Comparison of ENCODE assay signal across 1 cellular context in the genomic region with DNA sequence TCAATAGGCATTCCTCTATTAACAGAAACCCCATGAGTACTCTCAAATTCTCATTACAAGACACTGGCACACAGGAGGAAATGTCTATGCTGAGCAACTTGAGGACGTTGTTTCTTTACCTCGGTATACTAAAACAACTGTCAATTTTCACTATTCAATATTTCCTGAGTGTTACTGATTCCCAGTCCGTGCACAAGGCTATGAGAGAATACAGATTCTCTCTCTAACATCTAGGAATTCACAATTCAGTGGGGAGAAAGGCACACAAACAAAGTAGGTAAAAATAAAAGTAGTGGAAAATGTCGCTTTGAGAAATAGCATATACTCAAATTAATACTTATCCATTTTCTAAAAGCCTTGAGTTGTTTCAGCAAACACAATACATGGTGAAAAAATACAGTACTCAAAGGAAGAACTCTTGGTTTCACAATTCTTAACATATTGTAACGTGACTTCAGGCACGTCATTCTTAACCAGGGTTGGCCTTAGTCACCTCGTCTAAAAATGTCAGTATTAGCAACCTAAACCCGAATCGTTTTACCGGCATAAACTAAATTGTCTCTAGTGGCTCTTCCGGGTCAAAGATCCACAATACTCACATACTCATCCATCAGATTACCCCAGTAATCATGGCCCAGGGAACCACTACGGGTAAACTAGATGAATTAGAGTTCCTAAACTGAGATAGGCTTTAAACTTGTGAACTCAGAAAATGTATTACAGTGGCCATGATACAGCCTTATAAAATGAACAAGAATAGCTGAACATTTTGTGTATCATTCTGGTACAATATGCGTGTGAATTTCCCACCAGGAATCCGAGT.
TF ChIP-seq lines count a peak whose summit lies in the region.

No MANE protein-coding gene starts in this region.

TF ChIP-seq in IMR-90, 13 proteins besides CTCF, POLR2A, EP300 and RAD21:
- TF ChIP-seq CHD1 (IDR thresholded peaks at IDR 0.05; ENCODE audit: low read depth, low read length) (0 out of 2 replicates have a peak, but pooled peaks have one; percentile 11), RCOR1 (IDR thresholded peaks at IDR 0.05; ENCODE audit: insufficient replicate concordance, low read length) (no peak), SMC3 (IDR thresholded peaks at IDR 0.05; ENCODE audit: low read depth, low read length) (no peak), FOS (IDR thresholded peaks at IDR 0.05; ENCODE audit: low read depth, low read length) (0 out of 2 replicates have a peak, but pooled peaks have one; percentile 16), MAZ (IDR thresholded peaks at IDR 0.05; ENCODE audit: borderline replicate concordance, low read depth, low read length) (no peak), MXI1 (IDR thresholded peaks at IDR 0.05; ENCODE audit: borderline replicate concordance, low read depth, low read length) (0 out of 2 replicates have a peak, but pooled peaks have one; percentile 25), BHLHE40 (IDR thresholded peaks at IDR 0.05; ENCODE audit: low read depth, low read length) (peak; percentile 84), NFE2L2 (IDR thresholded peaks at IDR 0.05; ENCODE audit: low read depth, low read length) (no peak), MAFK (IDR thresholded peaks at IDR 0.05; ENCODE audit: low read depth, low read length) (no peak), CEBPB (IDR thresholded peaks at IDR 0.05; ENCODE audit: low read depth, low read length) (peak; percentile 89), RFX5 (IDR thresholded peaks at IDR 0.05; ENCODE audit: low read depth, low read length) (no peak)
- TF ChIP-seq, protein P1, sequence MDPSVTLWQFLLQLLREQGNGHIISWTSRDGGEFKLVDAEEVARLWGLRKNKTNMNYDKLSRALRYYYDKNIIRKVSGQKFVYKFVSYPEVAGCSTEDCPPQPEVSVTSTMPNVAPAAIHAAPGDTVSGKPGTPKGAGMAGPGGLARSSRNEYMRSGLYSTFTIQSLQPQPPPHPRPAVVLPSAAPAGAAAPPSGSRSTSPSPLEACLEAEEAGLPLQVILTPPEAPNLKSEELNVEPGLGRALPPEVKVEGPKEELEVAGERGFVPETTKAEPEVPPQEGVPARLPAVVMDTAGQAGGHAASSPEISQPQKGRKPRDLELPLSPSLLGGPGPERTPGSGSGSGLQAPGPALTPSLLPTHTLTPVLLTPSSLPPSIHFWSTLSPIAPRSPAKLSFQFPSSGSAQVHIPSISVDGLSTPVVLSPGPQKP (IDR thresholded peaks at IDR 0.05; ENCODE audit: borderline replicate concordance, low read depth, low read length), result no peak
- TF ChIP-seq, protein P2, sequence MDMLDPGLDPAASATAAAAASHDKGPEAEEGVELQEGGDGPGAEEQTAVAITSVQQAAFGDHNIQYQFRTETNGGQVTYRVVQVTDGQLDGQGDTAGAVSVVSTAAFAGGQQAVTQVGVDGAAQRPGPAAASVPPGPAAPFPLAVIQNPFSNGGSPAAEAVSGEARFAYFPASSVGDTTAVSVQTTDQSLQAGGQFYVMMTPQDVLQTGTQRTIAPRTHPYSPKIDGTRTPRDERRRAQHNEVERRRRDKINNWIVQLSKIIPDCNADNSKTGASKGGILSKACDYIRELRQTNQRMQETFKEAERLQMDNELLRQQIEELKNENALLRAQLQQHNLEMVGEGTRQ (IDR thresholded peaks at IDR 0.05; ENCODE audit: low read depth, low read length), result no peak
